ENCODE assay signal across 1 cellular context in genomic region chr12:42935090-42935489, GRCh38.
TF ChIP-seq lines count a peak whose summit lies in the region.

No MANE protein-coding gene starts in this region.

TF ChIP-seq in IMR-90, 13 proteins besides CTCF, POLR2A, EP300 and RAD21 (continued from another document):
- TF ChIP-seq RCOR1 (IDR thresholded peaks at IDR 0.05; ENCODE audit: insufficient replicate concordance, low read length): no peak
- no peak for TF ChIP-seq MXI1 (IDR thresholded peaks at IDR 0.05; ENCODE audit: borderline replicate concordance, low read depth, low read length)
- TF ChIP-seq CHD1 (IDR thresholded peaks at IDR 0.05; ENCODE audit: low read depth, low read length): no peak
- no peak for TF ChIP-seq NFE2L2 (IDR thresholded peaks at IDR 0.05; ENCODE audit: low read depth, low read length)
- no peak for TF ChIP-seq FOS (IDR thresholded peaks at IDR 0.05; ENCODE audit: low read depth, low read length)
- TF ChIP-seq MAFK (IDR thresholded peaks at IDR 0.05; ENCODE audit: low read depth, low read length): no peak
